19 cellular contexts compared by ENCODE assay signal in genomic region chr2:16038586-16038985, GRCh38.
A peak's percentile ranks its signal among the peaks of the same experiment; 100 is the strongest.
DNase-seq lines count a peak whose midpoint lies in the region; ATAC-seq and TF ChIP-seq lines count a peak whose summit lies in the region.
"Had no signal": no experiment of that assay in that cellular context is flagged by ENCODE, and none has a peak within 500 bp of the region (broad histone marks: within the 10 kb centered on the region; RNA-seq: fewer than 3 reads in every experiment).

No MANE protein-coding gene starts in this region.

- no peak overlapping the region for H3K4me3 ChIP-seq in neural progenitor cell
- H3K4me3 ChIP-seq in thyroid gland (replicated peaks in 1 of 3) = no peak overlapping the region
- H3K4me3 ChIP-seq: HAP-1, MG63, Peyer's patch had no signal

- H2AFZ ChIP-seq in neural progenitor cell (replicated peaks) = no peak overlapping the region

- H3K27ac ChIP-seq in cingulate gyrus (ENCODE audit: low read depth, low read length) (peak overlapping the region; percentile 19), neural progenitor cell (no peak overlapping the region), thyroid gland (no peak overlapping the region)
- H3K27ac ChIP-seq: KMS-11, Peyer's patch had no signal

- ATAC-seq in GM21423 (IDR thresholded peaks at IDR 0.05; ENCODE audit: unreplicated experiment) (no peak), GM21381 (IDR thresholded peaks at IDR 0.05; ENCODE audit: unreplicated experiment) (no peak), GM18520 (IDR thresholded peaks at IDR 0.05; ENCODE audit: unreplicated experiment) (no peak)
- ATAC-seq: CD8-positive, alpha-beta T cell; HepG2 had no signal

- H3K4me1 ChIP-seq in neural progenitor cell (peaks cover 34% of the 10 kb centered on the region), thyroid gland (no peaks in the 10 kb centered on the region)
- H3K4me1 ChIP-seq: HAP-1, Peyer's patch had no signal

- TF ChIP-seq POLR2A in thyroid gland (IDR thresholded peaks at IDR 0.05) = no peak

- no peak for TF ChIP-seq CTCF in neural progenitor cell (IDR thresholded peaks at IDR 0.05)
- TF ChIP-seq CTCF in thyroid gland (IDR thresholded peaks at IDR 0.05) = no peak

- H3K9me3 Mint-ChIP-seq in neural progenitor cell = no peaks in the 10 kb centered on the region
- H3K9me3 Mint-ChIP-seq: CD8-positive, alpha-beta T cell had no signal

- intact Hi-C loops in thyroid gland (cut with DNase I) = no loop called here

- peak overlapping the region; percentile 17 for H3K4me3 Mint-ChIP-seq in neural progenitor cell
- H3K4me3 Mint-ChIP-seq: CD8-positive, alpha-beta T cell had no signal

- WGBS in thyroid gland, 2 donors = 81 to 83% methylated on average over 9 to 10 of the region's 11 CpGs

- DNase-seq in NCI-H82 (lab: John Stamatoyannopoulos, UW) (peak; percentile 35), NCI-H82 treated with DMSO at 0.1 percent for 48 hours (lab: John Stamatoyannopoulos, UW; ENCODE audit: unreplicated experiment) (no peak), neural progenitor cell (ENCODE audit: low spot score) (no peak), thyroid gland (no peak)
- DNase-seq: AML-193; CD8-positive, alpha-beta T cell; MG63; NCI-H1092 treated with DMSO at 0.1 percent for 48 hours; NCI-H2029 treated with DMSO at 0.1 percent for 48 hours; NCI-H774; Peyer's patch; Right ventricle myocardium superior had no signal

- no peaks in the 10 kb centered on the region for H3K36me3 Mint-ChIP-seq in neural progenitor cell
- H3K36me3 Mint-ChIP-seq: CD8-positive, alpha-beta T cell had no signal

- H3K27me3 ChIP-seq in neural progenitor cell (no peaks in the 10 kb centered on the region), thyroid gland (no peaks in the 10 kb centered on the region)
- H3K27me3 ChIP-seq: MG63, Peyer's patch had no signal

- H3K4me1 Mint-ChIP-seq in neural progenitor cell = peaks cover 66% of the 10 kb centered on the region

- H3K4me2 ChIP-seq in neural progenitor cell = peak overlapping the region; percentile 10
- H3K4me2 ChIP-seq: KMS-11 had no signal

- no peaks in the 10 kb centered on the region for H3K36me3 ChIP-seq in neural progenitor cell
- H3K36me3 ChIP-seq in thyroid gland = no peaks in the 10 kb centered on the region
- H3K36me3 ChIP-seq: HAP-1, MG63, Peyer's patch had no signal

- no peaks in the 10 kb centered on the region for H4K20me1 ChIP-seq in neural progenitor cell (ENCODE audit: low read depth)

- H3K9me3 ChIP-seq in neural progenitor cell (ENCODE audit: low read depth) (no peaks in the 10 kb centered on the region), thyroid gland (no peaks in the 10 kb centered on the region)
- H3K9me3 ChIP-seq: HAP-1, MG63, Peyer's patch had no signal

- peaks cover 29% of the 10 kb centered on the region for H3K27me3 Mint-ChIP-seq in neural progenitor cell (ENCODE audit: insufficient read depth, low read depth)

- peak overlapping the region; percentile 62 for H3K27ac Mint-ChIP-seq in neural progenitor cell
- H3K27ac Mint-ChIP-seq: CD8-positive, alpha-beta T cell had no signal

- no peaks in the 10 kb centered on the region for H3K79me2 ChIP-seq in neural progenitor cell (ENCODE audit: low read depth)

- H3F3A ChIP-seq in neural progenitor cell (ENCODE audit: low read depth) = peaks cover 16% of the 10 kb centered on the region

- H3K9ac ChIP-seq in neural progenitor cell = no peak overlapping the region
- H3K9ac ChIP-seq: KMS-11 had no signal
